ENCODE assay signal across 1 cellular context in the genomic region with DNA sequence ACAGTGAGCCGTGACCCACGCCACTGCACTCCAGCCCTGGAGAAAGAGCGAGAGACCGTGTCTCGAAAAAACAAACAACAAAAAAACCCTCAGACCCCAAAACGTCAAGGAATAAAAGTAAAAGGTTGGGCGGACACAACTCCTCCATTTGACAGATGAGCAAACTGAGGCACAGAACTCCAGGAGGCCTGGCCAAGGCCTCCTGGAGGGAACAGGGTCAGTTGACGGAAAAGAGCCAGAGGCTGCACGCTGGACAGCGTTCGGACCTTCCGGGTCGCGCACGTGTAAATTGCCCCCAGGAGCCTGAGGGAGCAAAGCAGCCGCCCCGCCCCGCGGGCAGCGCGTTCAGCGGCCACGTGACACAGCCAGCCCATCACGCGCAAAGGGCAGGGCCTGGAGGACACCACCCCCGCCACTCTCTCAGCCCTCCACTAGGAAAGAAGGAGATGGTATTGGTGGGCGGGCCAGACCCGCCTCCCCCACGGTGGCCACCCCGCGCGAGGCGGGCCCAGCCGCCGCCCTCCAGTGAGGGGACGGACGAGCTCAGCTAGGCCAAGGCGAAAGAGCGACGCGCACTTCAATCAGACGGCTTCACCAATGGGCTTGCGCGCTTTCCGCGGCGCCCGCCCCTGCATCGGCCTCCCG.
TF ChIP-seq lines count a peak whose summit lies in the region.

No MANE protein-coding gene starts in this region.

TF ChIP-seq in K562, 482 proteins besides CTCF, POLR2A, EP300 and RAD21 (continued from another document):
- no peak for TF ChIP-seq RBM15 (IDR thresholded peaks at IDR 0.05; ENCODE audit: insufficient read depth, low read length)
- TF ChIP-seq CBX5 (IDR thresholded peaks at IDR 0.05; ENCODE audit: borderline replicate concordance, low read depth), result no peak
- peak; percentile 99 for TF ChIP-seq BCOR (IDR thresholded peaks at IDR 0.05)
- TF ChIP-seq ZNF395 (CRISPR knock-in tag; IDR thresholded peaks at IDR 0.05), result no peak
- TF ChIP-seq CBX2 (IDR thresholded peaks at IDR 0.05; ENCODE audit: insufficient read depth, low read length, poor library complexity, severe bottlenecking), result no peak
- no peak for TF ChIP-seq ARHGAP35 (IDR thresholded peaks at IDR 0.05; ENCODE audit: partially characterized antibody)
- TF ChIP-seq, protein P1, sequence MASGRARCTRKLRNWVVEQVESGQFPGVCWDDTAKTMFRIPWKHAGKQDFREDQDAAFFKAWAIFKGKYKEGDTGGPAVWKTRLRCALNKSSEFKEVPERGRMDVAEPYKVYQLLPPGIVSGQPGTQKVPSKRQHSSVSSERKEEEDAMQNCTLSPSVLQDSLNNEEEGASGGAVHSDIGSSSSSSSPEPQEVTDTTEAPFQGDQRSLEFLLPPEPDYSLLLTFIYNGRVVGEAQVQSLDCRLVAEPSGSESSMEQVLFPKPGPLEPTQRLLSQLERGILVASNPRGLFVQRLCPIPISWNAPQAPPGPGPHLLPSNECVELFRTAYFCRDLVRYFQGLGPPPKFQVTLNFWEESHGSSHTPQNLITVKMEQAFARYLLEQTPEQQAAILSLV (tag; IDR thresholded peaks at IDR 0.05), result no peak
- TF ChIP-seq PKNOX1 (IDR thresholded peaks at IDR 0.05), result peak; percentile 99
- TF ChIP-seq PYGO2 (tag; IDR thresholded peaks at IDR 0.05), result no peak
- TF ChIP-seq, protein P2, sequence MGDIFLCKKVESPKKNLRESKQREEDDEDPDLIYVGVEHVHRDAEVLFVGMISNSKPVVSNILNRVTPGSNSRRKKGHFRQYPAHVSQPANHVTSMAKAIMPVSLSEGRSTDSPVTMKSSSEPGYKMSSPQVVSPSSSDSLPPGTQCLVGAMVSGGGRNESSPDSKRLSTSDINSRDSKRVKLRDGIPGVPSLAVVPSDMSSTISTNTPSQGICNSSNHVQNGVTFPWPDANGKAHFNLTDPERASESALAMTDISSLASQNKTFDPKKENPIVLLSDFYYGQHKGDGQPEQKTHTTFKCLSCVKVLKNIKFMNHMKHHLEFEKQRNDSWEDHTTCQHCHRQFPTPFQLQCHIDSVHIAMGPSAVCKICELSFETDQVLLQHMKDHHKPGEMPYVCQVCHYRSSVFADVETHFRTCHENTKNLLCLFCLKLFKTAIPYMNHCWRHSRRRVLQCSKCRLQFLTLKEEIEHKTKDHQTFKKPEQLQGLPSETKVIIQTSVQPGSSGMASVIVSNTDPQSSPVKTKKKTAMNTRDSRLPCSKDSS (IDR thresholded peaks at IDR 0.05; ENCODE audit: low read depth, partially characterized antibody), result no peak
